12 cellular contexts compared by ENCODE assay signal in genomic region chr14:78530078-78530477, GRCh38.
A peak's percentile ranks its signal among the peaks of the same experiment; 100 is the strongest.
DNase-seq lines count a peak whose midpoint lies in the region; ATAC-seq lines count a peak whose summit lies in the region.
"Had no signal": no experiment of that assay in that cellular context is flagged by ENCODE, and none has a peak within 500 bp of the region (broad histone marks: within the 10 kb centered on the region; RNA-seq: fewer than 3 reads in every experiment).

No MANE protein-coding gene starts in this region.

- no peak overlapping the region for H3K4me3 ChIP-seq in Jurkat, Clone E6-1 (ENCODE audit: low read length)
- H3K4me3 ChIP-seq: suprapubic skin had no signal

- no peak for ATAC-seq in GM21825 (IDR thresholded peaks at IDR 0.05; ENCODE audit: unreplicated experiment)
- no peak for ATAC-seq in HG03045 (IDR thresholded peaks at IDR 0.05; ENCODE audit: unreplicated experiment)
- ATAC-seq: left cardiac atrium had no signal

- peak; percentile 1 for DNase-seq in Daoy (ENCODE audit: low read depth)
- peak; percentile 56 for DNase-seq in Jurkat, Clone E6-1 (ENCODE audit: low read depth, low spot score)
- peak; percentile 1 to 7 for DNase-seq in activated CD4-positive, alpha-beta T cell treated with anti-CD3 and anti-CD28 coated beads, Interleukin-2, amount 50 U/mL, for 48 hours
- peak; percentile 33 for DNase-seq in kidney tubule cell (ENCODE audit: low spot score)
- no peak for DNase-seq in NCI-H524 (lab: John Stamatoyannopoulos, UW)
- no peak for DNase-seq in activated T-cell treated with anti-CD3 and anti-CD28 coated beads for 4 hours
- DNase-seq: DMS79 treated with DMSO at 0.1 percent for 48 hours; left cardiac atrium; stimulated activated CD4-positive, alpha-beta T cell treated with anti-CD3 and anti-CD28 coated beads, Interleukin-12 subunit alpha, Interleukin-12 subunit beta, amount 100 ng/mL, for 4 hours had no signal

Comparison
In these comparisons a context has a peak if more than half of its experiments do, and no peak if none do; other contexts are left out.
1. DNase-seq: peak in Daoy (single experiment), Jurkat, Clone E6-1 (single experiment), activated CD4-positive, alpha-beta T cell treated with anti-CD3 and anti-CD28 coated beads, Interleukin-2, amount 50 U/mL, for 48 hours (2 of 2) and kidney tubule cell (single experiment); none in NCI-H524 (0 of 2) and activated T-cell treated with anti-CD3 and anti-CD28 coated beads for 4 hours (single experiment).